Comparison of ENCODE assay signal across 10 cellular contexts in genomic region chr6:69164564-69165252, GRCh38.
DNase-seq lines count a peak whose midpoint lies in the region; TF ChIP-seq lines count a peak whose summit lies in the region.
"Had no signal": no experiment of that assay in that cellular context is flagged by ENCODE, and none has a peak within 500 bp of the region (broad histone marks: within the 10 kb centered on the region; RNA-seq: fewer than 3 reads in every experiment).

No MANE protein-coding gene starts in this region.

- no peak overlapping the region for H3K9ac ChIP-seq in endodermal cell (ENCODE audit: extremely low read depth, low read length, poor library complexity, severe bottlenecking)

- no peaks in the 10 kb centered on the region for H3K36me3 ChIP-seq in endodermal cell (ENCODE audit: control insufficient read depth, insufficient read depth, low read length)

- no peaks in the 10 kb centered on the region for H3K9me3 Mint-ChIP-seq in endodermal cell

- peaks cover 5% of the 10 kb centered on the region for H3K9me3 ChIP-seq in endodermal cell (ENCODE audit: control insufficient read depth, low read length)
- H3K9me3 ChIP-seq: psoas muscle had no signal

- H3K4me1 Mint-ChIP-seq in endodermal cell = peaks cover 10% of the 10 kb centered on the region

- 58 to 77% methylated on average over 2 to 4 of the region's 4 CpGs for WGBS in endodermal cell (ENCODE audit: insufficient coverage in 1 of 2, insufficient read length in 1 of 2), 2 experiments

- H3K27ac Mint-ChIP-seq in endodermal cell = no peak overlapping the region

- TF ChIP-seq CTCF in endodermal cell (conservative IDR thresholded peaks at IDR 0.05) = peak; percentile 74

- H3K4me1 ChIP-seq in endodermal cell (ENCODE audit: control insufficient read depth, insufficient read depth, low read length) = no peaks in the 10 kb centered on the region
- H3K4me1 ChIP-seq: psoas muscle had no signal

- H3K27me3 ChIP-seq in endodermal cell (ENCODE audit: control insufficient read depth, insufficient read depth, low read length, poor library complexity, severe bottlenecking) = no peaks in the 10 kb centered on the region

- H3K36me3 Mint-ChIP-seq in endodermal cell (ENCODE audit: low read depth) = no peaks in the 10 kb centered on the region

- H3K4me3 ChIP-seq in endodermal cell (ENCODE audit: low read length) = no peak overlapping the region
- H3K4me3 ChIP-seq: psoas muscle had no signal

- no peaks in the 10 kb centered on the region for H3K27me3 Mint-ChIP-seq in endodermal cell (ENCODE audit: insufficient read depth)

- H3K27ac ChIP-seq in endodermal cell (ENCODE audit: low read depth, low read length) = no peak overlapping the region
- H3K27ac ChIP-seq: psoas muscle had no signal

- H3K4me3 Mint-ChIP-seq in endodermal cell = no peak overlapping the region

- DNase-seq in DMS53 (lab: John Stamatoyannopoulos, UW) (peak; percentile 56), DMS53 treated with DMSO at 0.1 percent for 48 hours (lab: John Stamatoyannopoulos, UW; ENCODE audit: unreplicated experiment) (no peak), NCI-H526 treated with DMSO at 0.1 percent for 48 hours (lab: John Stamatoyannopoulos, UW) (peak; percentile 32), endodermal cell (peak; percentile 58), renal cortical epithelial cell (ENCODE audit: low read depth) (peak; percentile 6), NCI-H1092 treated with DMSO at 0.1 percent for 48 hours (lab: John Stamatoyannopoulos, UW) (no peak), putamen (ENCODE audit: low spot score) (no peak), NCI-H2029 treated with DMSO at 0.1 percent for 48 hours (lab: John Stamatoyannopoulos, UW) (no peak)
- DNase-seq: activated T-cell treated with anti-CD3 and anti-CD28 coated beads, Interleukin-2, amount 50 U/mL, for 1 hour; psoas muscle had no signal

Comparison
In these comparisons a context has a peak if more than half of its experiments do, and no peak if none do; other contexts are left out.
1. DNase-seq: peak in DMS53 (single experiment), NCI-H526 treated with DMSO at 0.1 percent for 48 hours (single experiment), endodermal cell (single experiment) and renal cortical epithelial cell (single experiment); none in DMS53 treated with DMSO at 0.1 percent for 48 hours (single experiment), NCI-H1092 treated with DMSO at 0.1 percent for 48 hours (single experiment), putamen (single experiment) and NCI-H2029 treated with DMSO at 0.1 percent for 48 hours (single experiment).